9 cellular contexts compared by ENCODE assay signal in genomic region chr10:46523119-46523880, GRCh38. TPM values are rescaled to one million over a fixed set of nuclear protein-coding genes. Genes with fewer than 3 reads are reported as not detected.
DNase-seq lines count a peak whose midpoint lies in the region; ATAC-seq, FAIRE-seq and TF ChIP-seq lines count a peak whose summit lies in the region.
"Had no signal": no experiment of that assay in that cellular context is flagged by ENCODE, and none has a peak within 500 bp of the region (broad histone marks: within the 10 kb centered on the region; RNA-seq: fewer than 3 reads in every experiment).

No MANE protein-coding gene starts in this region.

- H3K36me3 ChIP-seq in mesendoderm (ENCODE audit: control insufficient read depth, insufficient read depth, low read length) = no peaks in the 10 kb centered on the region

- WGBS in mesendoderm (ENCODE audit: extremely low coverage, insufficient coverage, low lambda C conversion rate) = no CpG with 5 or more reads among the region's 10 CpGs

- H2AK5ac ChIP-seq in mesendoderm (ENCODE audit: low read length) = no peak overlapping the region

- no peak overlapping the region for H3K4me2 ChIP-seq in mesendoderm (ENCODE audit: low read length)

- H3K23ac ChIP-seq in mesendoderm (ENCODE audit: low read length) = no peak overlapping the region

- H3K4ac ChIP-seq in mesendoderm (ENCODE audit: low read depth, low read length) = no peak overlapping the region

- no peaks in the 10 kb centered on the region for H3K27me3 ChIP-seq in mesendoderm (ENCODE audit: insufficient read depth, low read length, poor library complexity)

- peak overlapping the region; percentile 3 for H3K56ac ChIP-seq in mesendoderm (ENCODE audit: low read length)

- H4K5ac ChIP-seq in mesendoderm (ENCODE audit: low read length) = no peak overlapping the region

- H3K4me1 ChIP-seq in mesendoderm (ENCODE audit: control insufficient read depth, low read depth, low read length) = no peaks in the 10 kb centered on the region

- FAIRE-seq in GM12892 (lab: Jason Lieb, UNC) = no peak

- H3K18ac ChIP-seq in mesendoderm (ENCODE audit: low read length) = no peak overlapping the region

- H3K9ac ChIP-seq in mesendoderm (ENCODE audit: low read length) = no peak overlapping the region

- TF ChIP-seq CTCF in foreskin fibroblast (IDR thresholded peaks at IDR 0.05; ENCODE audit: low read depth, low read length) = no peak

- H3K4me3 ChIP-seq in mesendoderm (ENCODE audit: low read length) = no peak overlapping the region
- H3K4me3 ChIP-seq in foreskin fibroblast (ENCODE audit: low read depth in 1 of 2, low read length in 2 of 2) = no peak overlapping the region

- H2BK15ac ChIP-seq in mesendoderm (replicated peaks; ENCODE audit: low read depth) = no peak overlapping the region

- TF ChIP-seq POLR2A in GM12892 (IDR thresholded peaks at IDR 0.05; ENCODE audit: low read depth, low read length) = no peak

- no peak overlapping the region for H4K8ac ChIP-seq in mesendoderm (ENCODE audit: low read depth, low read length)

- no peak overlapping the region for H2BK5ac ChIP-seq in mesendoderm (ENCODE audit: low read length)

- no peak overlapping the region for H2BK120ac ChIP-seq in mesendoderm (ENCODE audit: low read depth, low read length)

- no peaks in the 10 kb centered on the region for H3K79me2 ChIP-seq in mesendoderm (ENCODE audit: control insufficient read depth, insufficient read depth, low read length)

- no peak for ATAC-seq in HG03378 (IDR thresholded peaks at IDR 0.05; ENCODE audit: unreplicated experiment)

- peak; percentile 1 for DNase-seq in stimulated activated CD4-positive, alpha-beta T cell treated with anti-CD3 and anti-CD28 coated beads, Interleukin-15, amount 100 ng/mL, for 24 hours
- no peak for DNase-seq in stimulated activated CD4-positive, alpha-beta T cell treated with anti-CD3 and anti-CD28 coated beads, Interleukin-2, amount 100 ng/mL, for 24 hours
- peak; percentile 89 for DNase-seq in cerebellar cortex (ENCODE audit: low spot score)
- DNase-seq in mesendoderm = no peak
- DNase-seq in GM12892 (ENCODE audit: insufficient read length) = no peak
- DNase-seq in OCI-M1 (lab: John Stamatoyannopoulos, UW) = no peak
- no peak for DNase-seq in foreskin fibroblast
- DNase-seq: COR-L47 had no signal

- no peak overlapping the region for H3K27ac ChIP-seq in mesendoderm (ENCODE audit: low read depth, low read length)

- no peaks in the 10 kb centered on the region for H3K79me1 ChIP-seq in mesendoderm (ENCODE audit: low read length)

RNA-seq across cellular contexts. Expression of gene GPRIN2, which starts 33.2 kb away (rescaled TPM):
- 3.0 TPM for polyA plus RNA-seq in mesendoderm (2013, experiment 1 of 2)
- 3.0 TPM for polyA plus RNA-seq in mesendoderm (2013, experiment 2 of 2)
- polyA plus RNA-seq in GM12892 (2012; ENCODE audit: missing spikeins) = not detected

RNA-seq across cellular contexts. Expression of gene SYT15, which starts 55.6 kb away (rescaled TPM):
- polyA plus RNA-seq in mesendoderm (2013, experiment 1 of 2) = 0.48 TPM
- polyA plus RNA-seq in mesendoderm (2013, experiment 2 of 2) = 0.88 TPM
- 0.19 TPM for polyA plus RNA-seq in GM12892 (2012; ENCODE audit: missing spikeins)

RNA-seq across cellular contexts. Expression of gene NPY4R, which starts 57.5 kb away (rescaled TPM):
- polyA plus RNA-seq in mesendoderm (2013, experiment 1 of 2) = 0.11 TPM
- 0.03 TPM for polyA plus RNA-seq in mesendoderm (2013, experiment 2 of 2)
- polyA plus RNA-seq in GM12892 (2012; ENCODE audit: missing spikeins) = not detected

Comparison
In these comparisons a context has a peak if more than half of its experiments do, and no peak if none do; other contexts are left out.
1. DNase-seq: peak in stimulated activated CD4-positive, alpha-beta T cell treated with anti-CD3 and anti-CD28 coated beads, Interleukin-15, amount 100 ng/mL, for 24 hours (single experiment) and cerebellar cortex (single experiment); none in stimulated activated CD4-positive, alpha-beta T cell treated with anti-CD3 and anti-CD28 coated beads, Interleukin-2, amount 100 ng/mL, for 24 hours (0 of 2), mesendoderm (single experiment), GM12892 (single experiment), OCI-M1 (single experiment) and foreskin fibroblast (0 of 2).